8 cellular contexts compared by ENCODE assay signal in the genomic region with DNA sequence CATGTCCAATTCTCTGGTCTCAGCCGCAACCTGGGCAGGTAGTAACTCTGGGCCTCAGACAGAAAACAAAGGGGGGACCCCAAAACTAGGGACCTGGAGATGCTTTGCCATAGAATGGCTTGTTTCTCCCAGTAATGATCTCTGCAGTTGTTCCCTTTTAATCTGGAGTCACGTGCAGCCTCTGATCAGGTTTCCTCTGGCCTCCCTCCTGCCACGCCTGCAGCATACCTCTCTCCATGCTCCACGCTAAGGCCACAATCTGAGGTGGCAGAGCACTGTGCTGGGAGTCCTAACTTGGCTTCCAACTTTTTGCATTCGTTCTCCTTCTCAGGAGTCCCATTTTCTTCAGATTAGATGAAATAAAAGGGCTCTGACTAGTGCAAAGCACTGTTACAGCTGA. TPM values are rescaled to one million over a fixed set of nuclear protein-coding genes. Genes with fewer than 3 reads are reported as not detected.
DNase-seq lines count a peak whose midpoint lies in the region; ATAC-seq and TF ChIP-seq lines count a peak whose summit lies in the region.

No MANE protein-coding gene starts in this region.

- POLR2A ChIA-PET in naive thymus-derived CD8-positive, alpha-beta T cell (lab: Charles Lee), result interaction anchor here (2.9 kb wide), 1 partner anchor 14 kb away, joined by 18 read pairs; no protein-coding TSS in a partner anchor

- no peak for ATAC-seq in naive thymus-derived CD8-positive, alpha-beta T cell
- ATAC-seq in GM21619 (IDR thresholded peaks at IDR 0.05; ENCODE audit: unreplicated experiment), result no peak
- no peak for ATAC-seq in HG02885 (IDR thresholded peaks at IDR 0.05; ENCODE audit: poor library complexity, unreplicated experiment)
- ATAC-seq in HG02938 (IDR thresholded peaks at IDR 0.05; ENCODE audit: unreplicated experiment), result no peak

- in situ Hi-C loops in HAP-1 (cut with MboI; ENCODE audit: low sequenced_read_pairs), result no loop called here

- H3K4me1 ChIP-seq in HAP-1, result peaks cover 11% of the 10 kb centered on the region

- peaks cover 64% of the 10 kb centered on the region for H3K36me3 ChIP-seq in HAP-1 (replicated peaks)

- no peaks in the 10 kb centered on the region for H3K9me3 ChIP-seq in HAP-1

- H3K4me3 ChIP-seq in HAP-1, result peak overlapping the region; percentile 77

- peaks cover 0 to 51% (median 5%) of the 10 kb centered on the region in 3 donors for H3K36me3 Mint-ChIP-seq in naive thymus-derived CD8-positive, alpha-beta T cell

- H3K4me3 Mint-ChIP-seq in naive thymus-derived CD8-positive, alpha-beta T cell, result peak overlapping the region; percentile 87 to 94 (median 92)

- DNase-seq in HAP-1 (ENCODE audit: low spot score in 2 of 2), result peak; percentile 50 to 58
- DNase-seq in RKO (ENCODE audit: low spot score), result peak; percentile 47
- peak; percentile 42 to 43 for DNase-seq in erythroblast (lab: John Stamatoyannopoulos, UW)
- DNase-seq in naive thymus-derived CD8-positive, alpha-beta T cell, result no peak
- no peak for DNase-seq in head of caudate nucleus

- TF ChIP-seq POLR2A in erythroblast (IDR thresholded peaks at IDR 0.05; ENCODE audit: low read length), result no peak

- H3K9me3 Mint-ChIP-seq in naive thymus-derived CD8-positive, alpha-beta T cell, result no peaks in the 10 kb centered on the region

- intact Hi-C loops in head of caudate nucleus (cut with DNase I), result no loop called here

- H3K27me3 Mint-ChIP-seq in naive thymus-derived CD8-positive, alpha-beta T cell, result no peaks in the 10 kb centered on the region

- H3K27me3 ChIP-seq in HAP-1 (ENCODE audit: low read depth), result no peaks in the 10 kb centered on the region

- peaks cover 19 to 53% (median 50%) of the 10 kb centered on the region in 4 donors for H3K4me1 Mint-ChIP-seq in naive thymus-derived CD8-positive, alpha-beta T cell

- H3K27ac Mint-ChIP-seq in naive thymus-derived CD8-positive, alpha-beta T cell, result peak overlapping the region; percentile 75 to 97 (median 94)

RNA-seq across cellular contexts. Expression of gene PABPC4, which starts 1.9 kb away (rescaled TPM):
- total RNA-seq in naive thymus-derived CD8-positive, alpha-beta T cell, result 100 to 1,000 TPM; 287 to 297 TPM
- 10 to 100 TPM; 28.7 to 44.9 (median 37.2) TPM for polyA plus RNA-seq in naive thymus-derived CD8-positive, alpha-beta T cell

Comparison
In these comparisons a context has a peak if more than half of its experiments do, and no peak if none do; other contexts are left out.
1. DNase-seq: peak in HAP-1 (2 of 2), RKO (single experiment) and erythroblast (2 of 2); none in naive thymus-derived CD8-positive, alpha-beta T cell (0 of 10) and head of caudate nucleus (0 of 42).